Comparison of ENCODE assay signal across 29 cellular contexts in genomic region chr6:16042751-16043150, GRCh38.
"Had no signal": no experiment of that assay in that cellular context is flagged by ENCODE, and none has a peak within 500 bp of the region (broad histone marks: within the 10 kb centered on the region; RNA-seq: fewer than 3 reads in every experiment).

No MANE protein-coding gene starts in this region.

- H3K27ac ChIP-seq: adrenal gland, body of pancreas, breast epithelium, cardiac muscle cell, colonic mucosa, epithelial cell of prostate, esophagus squamous epithelium had no signal

- H3K4me3 ChIP-seq: adrenal gland, body of pancreas, breast epithelium, cardiac muscle cell, colonic mucosa, esophagus squamous epithelium had no signal

- ATAC-seq: activated CD4-positive, alpha-beta T cell treated with anti-CD3 and anti-CD28 coated beads for 36 hours; activated CD8-positive, alpha-beta memory T cell treated with anti-CD3 and anti-CD28 coated beads, Interleukin-2, amount 10 ng/mL, durations not matched to agents 7 days and 5 days; activated CD8-positive, alpha-beta T cell treated with anti-CD3 and anti-CD28 coated beads, Interleukin-2, amount 10 ng/mL, durations not matched to agents 7 days and 5 days; activated naive CD8-positive, alpha-beta T cell treated with anti-CD3 and anti-CD28 coated beads, Interleukin-2, amount 50 U/mL, for 24 hours; body of pancreas had no signal

- H3K36me3 ChIP-seq: adrenal gland, breast epithelium, cardiac muscle cell, colonic mucosa, esophagus squamous epithelium had no signal

- H3K9me3 ChIP-seq: adrenal gland, body of pancreas, breast epithelium, colonic mucosa, esophagus squamous epithelium had no signal

- DNase-seq: activated CD4-positive, alpha-beta memory T cell treated with anti-CD3 and anti-CD28 coated beads for 36 hours; activated CD4-positive, alpha-beta T cell treated with anti-CD3 and anti-CD28 coated beads for 36 hours; activated CD4-positive, alpha-beta T cell treated with anti-CD3 and anti-CD28 coated beads, Interleukin-2, amount 10 ng/mL, durations not matched to agents 24 days and 14 days; activated CD4-positive, CD25-positive, alpha-beta regulatory T cell; activated CD4-positive, CD25-positive, alpha-beta regulatory T cell treated with anti-CD3 and anti-CD28 coated beads, Interleukin-2, amount 50 U/mL, for 72 hours; activated CD8-positive, alpha-beta memory T cell treated with anti-CD3 and anti-CD28 coated beads, Interleukin-2, amount 10 ng/mL, durations not matched to agents 7 days and 5 days; activated CD8-positive, alpha-beta memory T cell treated with anti-CD3 and anti-CD28 coated beads, Interleukin-2, amount 50 U/mL, for 4 hours; activated CD8-positive, alpha-beta T cell treated with anti-CD3 and anti-CD28 coated beads, Interleukin-2, amount 10 ng/mL, durations not matched to agents 7 days and 5 days; activated effector memory CD4-positive, alpha-beta T cell treated with anti-CD3 and anti-CD28 coated beads, Interleukin-2, amount 50 U/mL, for 16 hours; activated naive CD4-positive, alpha-beta T cell treated with anti-CD3 and anti-CD28 coated beads for 36 hours; activated naive CD8-positive, alpha-beta T cell treated with anti-CD3 and anti-CD28 coated beads for 36 hours; activated naive CD8-positive, alpha-beta T cell treated with anti-CD3 and anti-CD28 coated beads, Interleukin-2, amount 50 U/mL, for 24 hours; activated T-cell treated with anti-CD3 and anti-CD28 coated beads, Interleukin-2, amount 50 U/mL, for 1 hour; activated T-cell treated with anti-CD3 and anti-CD28 coated beads, Interleukin-2, amount 50 U/mL, for 48 hours; adrenal gland; amygdala; aorta; body of pancreas; central memory CD4-positive, alpha-beta T cell; cerebellar nuclear complex; colonic mucosa; effector CD8-positive, alpha-beta T cell; esophagus squamous epithelium; foreskin melanocyte; head of caudate nucleus; T-helper 2 cell had no signal

- H3K27me3 ChIP-seq: adrenal gland, body of pancreas, breast epithelium, cardiac muscle cell, colonic mucosa, esophagus squamous epithelium had no signal

- H3K4me1 ChIP-seq: breast epithelium, colonic mucosa had no signal
